ENCODE assay signal across 17 cellular contexts in the genomic region with DNA sequence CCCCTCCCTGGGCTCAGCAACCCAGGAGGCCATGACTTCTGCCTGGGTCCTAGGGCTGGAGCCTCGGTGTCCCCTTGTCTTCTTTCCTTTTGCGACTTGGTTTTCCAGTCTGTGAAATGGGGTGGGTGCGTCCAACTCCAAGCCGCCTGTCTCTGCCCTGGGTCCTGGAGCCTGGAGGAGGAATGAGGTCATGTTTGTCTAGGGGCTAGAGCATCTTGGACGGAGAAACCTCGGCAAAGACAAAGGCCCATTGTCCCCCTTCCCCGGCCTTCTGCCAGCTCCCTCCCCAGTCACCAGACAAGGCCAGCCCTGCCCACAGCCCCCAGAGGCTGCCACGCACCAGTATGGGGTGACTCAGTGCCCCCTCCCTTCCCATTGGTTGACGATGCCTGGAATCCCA. TPM values are rescaled to one million over a fixed set of nuclear protein-coding genes. Genes with fewer than 3 reads are reported as not detected.
DNase-seq lines count a peak whose midpoint lies in the region; ATAC-seq, FAIRE-seq and TF ChIP-seq lines count a peak whose summit lies in the region.
"Had no signal": no experiment of that assay in that cellular context is flagged by ENCODE, and none has a peak within 500 bp of the region (broad histone marks: within the 10 kb centered on the region; RNA-seq: fewer than 3 reads in every experiment).

No MANE protein-coding gene starts in this region.

- DNase-seq in H54 (ENCODE audit: insufficient read length, low spot score) = peak; percentile 45
- peak; percentile 16 for DNase-seq in astrocyte of the spinal cord (ENCODE audit: low read depth, low spot score)
- peak; percentile 67 for DNase-seq in left ventricle myocardium superior
- DNase-seq in sciatic nerve (ENCODE audit: low spot score) = no peak
- no peak for DNase-seq in CD1c-positive myeloid dendritic cell (ENCODE audit: extremely low spot score)
- no peak for DNase-seq in activated CD8-positive, alpha-beta memory T cell treated with anti-CD3 and anti-CD28 coated beads, Interleukin-2, amount 50 U/mL, for 48 hours
- no peak for DNase-seq in GF-D8 (lab: John Stamatoyannopoulos, UW)
- DNase-seq: activated CD4-positive, alpha-beta T cell treated with anti-CD3 and anti-CD28 coated beads, Interleukin-2, amount 50 U/mL, for 4 hours; activated T-cell treated with anti-CD3 and anti-CD28 coated beads, Interleukin-2, amount 50 U/mL, for 4 hours; HCEC 1CT; NCI-H69; PC-3; sigmoid colon; SW 1271 had no signal

- no peak for TF ChIP-seq POLR2A in H54 (IDR thresholded peaks at IDR 0.05; ENCODE audit: low read depth, low read length)

- ATAC-seq in left ventricle myocardium superior (peak; percentile 41), sciatic nerve (peak; percentile 52), HG03460 (IDR thresholded peaks at IDR 0.05; ENCODE audit: unreplicated experiment) (no peak)
- ATAC-seq: activated T-cell treated with anti-CD3 and anti-CD28 coated beads, Interleukin-2, amount 50 U/mL, for 4 hours; natural killer cell treated with Interleukin-12 subunit alpha and Interleukin-12 subunit beta and Interleukin-15 and Interleukin-18, amount 100 ng/mL, for 72 hours; PC-3 had no signal

- no peak for FAIRE-seq in H54 (lab: Jason Lieb, UNC)

- intact Hi-C loops in left ventricle myocardium superior (cut with micrococcal nuclease) = no loop called here
- intact Hi-C loops in sciatic nerve (cut with DNase I) = no loop called here

- H3K4me3 ChIP-seq in astrocyte of the spinal cord (ENCODE audit: low read depth, low read length) = no peak overlapping the region
- H3K4me3 ChIP-seq: lung, sigmoid colon had no signal

- no peak for TF ChIP-seq CTCF in astrocyte of the spinal cord (IDR thresholded peaks at IDR 0.05; ENCODE audit: low read depth, low read length)

- in situ Hi-C loops in astrocyte of the spinal cord (cut with HindIII; ENCODE audit: low sequenced_read_pairs) = no loop called here

RNA-seq across cellular contexts. Expression of a gene that starts 39.8 kb away (rescaled TPM):
- 29.0 TPM for total RNA-seq in left ventricle myocardium superior
- 62.8 TPM for total RNA-seq in sciatic nerve

Comparison
In these comparisons a context has a peak if more than half of its experiments do, and no peak if none do; other contexts are left out.
1. DNase-seq: peak in H54 (single experiment), astrocyte of the spinal cord (single experiment) and left ventricle myocardium superior (single experiment); none in sciatic nerve (single experiment), CD1c-positive myeloid dendritic cell (single experiment), activated CD8-positive, alpha-beta memory T cell treated with anti-CD3 and anti-CD28 coated beads, Interleukin-2, amount 50 U/mL, for 48 hours (single experiment) and GF-D8 (single experiment).